ENCODE assay signal across 30 cellular contexts in the genomic region with DNA sequence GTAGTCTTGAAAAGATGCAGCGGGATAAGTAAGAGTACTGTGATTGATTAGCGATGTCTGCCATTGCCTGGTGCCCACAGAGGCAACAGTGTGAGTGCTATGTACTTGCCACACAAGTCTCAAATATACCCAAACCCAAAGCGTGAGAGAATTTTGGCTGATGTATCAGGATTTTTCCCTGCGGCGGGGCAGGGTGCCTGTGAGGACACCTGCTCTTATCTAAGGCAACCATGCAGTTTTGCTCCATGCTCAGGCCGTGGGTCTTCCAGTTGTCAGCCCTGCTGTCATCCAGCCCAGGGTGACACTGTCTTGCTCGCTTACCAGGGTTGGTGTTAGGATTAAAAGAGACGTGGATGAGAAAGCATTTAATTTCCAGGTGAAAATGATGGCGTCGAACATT.
"Had no signal": no experiment of that assay in that cellular context is flagged by ENCODE, and none has a peak within 500 bp of the region (broad histone marks: within the 10 kb centered on the region; RNA-seq: fewer than 3 reads in every experiment).

No MANE protein-coding gene starts in this region.

- ATAC-seq: left colon; left lung; lower lobe of right lung; natural killer cell; right lobe of liver; stimulated activated naive B cell treated with anti-CD40 and anti-IgM and Interleukin-4, amounts not matched to agents 10 μg/mL and 1 μg/mL and 100 μg/mL, for 72 hours; stimulated activated naive CD8-positive, alpha-beta T cell treated with anti-CD3 and anti-CD28 coated beads, Interleukin-15, Interleukin-2, amounts not matched to agents 100 U/mL and 50 U/mL, for 24 hours had no signal

- FAIRE-seq: kidney had no signal

- H3K9me3 Mint-ChIP-seq: mesothelial cell of epicardium; natural killer cell; nephron progenitor cell; neural progenitor cell; stimulated activated naive B cell treated with anti-CD40 and anti-IgM and Interleukin-4, amounts not matched to agents 10 μg/mL and 1 μg/mL and 100 μg/mL, for 72 hours had no signal

- H3K36me3 Mint-ChIP-seq: mesothelial cell of epicardium; naive B cell; natural killer cell; neural progenitor cell; stimulated activated naive B cell treated with anti-CD40 and anti-IgM and Interleukin-4, amounts not matched to agents 10 μg/mL and 1 μg/mL and 100 μg/mL, for 72 hours had no signal

- DNase-seq: kidney; left colon; left lung; lower lobe of right lung; mammary epithelial cell; mesenchymal stem cell; naive B cell; natural killer cell; nephron progenitor cell; occipital lobe; stimulated activated CD4-positive, alpha-beta T cell treated with anti-CD3 and anti-CD28 coated beads, Interleukin-12 subunit alpha, Interleukin-12 subunit beta, amount 100 ng/mL, for 4 hours; stimulated activated CD4-positive, alpha-beta T cell treated with anti-CD3 and anti-CD28 coated beads, Interleukin-15, amount 100 ng/mL, for 24 hours; stimulated activated CD4-positive, alpha-beta T cell treated with anti-CD3 and anti-CD28 coated beads, Interleukin-2, amount 100 ng/mL, for 24 hours; stimulated activated CD4-positive, alpha-beta T cell treated with anti-CD3 and anti-CD28 coated beads, Interleukin-4, amount 100 ng/mL, for 1 hour; stimulated activated naive B cell treated with anti-CD40 and anti-IgM and Interleukin-4, amounts not matched to agents 10 μg/mL and 1 μg/mL and 100 μg/mL, for 72 hours; stimulated activated naive CD8-positive, alpha-beta T cell treated with anti-CD3 and anti-CD28 coated beads, Interleukin-15, Interleukin-2, amounts not matched to agents 100 U/mL and 50 U/mL, for 24 hours; stomach; testis; thyroid gland; transverse colon; upper lobe of left lung had no signal

- H3K4me3 Mint-ChIP-seq: mesothelial cell of epicardium; naive B cell; natural killer cell; nephron progenitor cell; neural progenitor cell; stimulated activated naive B cell treated with anti-CD40 and anti-IgM and Interleukin-4, amounts not matched to agents 10 μg/mL and 1 μg/mL and 100 μg/mL, for 72 hours had no signal

- H3K27me3 ChIP-seq: neural progenitor cell, right lobe of liver, testis, thyroid gland, upper lobe of left lung, vagina had no signal

- H3K9me3 ChIP-seq: left lung, lower lobe of right lung, neutrophil, right atrium auricular region, right lobe of liver, stomach, testis, thyroid gland, transverse colon, upper lobe of left lung, vagina had no signal

- H3K27ac ChIP-seq: left lung, lower lobe of right lung, neural progenitor cell, neutrophil, parathyroid adenoma, right atrium auricular region, right lobe of liver, skin epidermis, stomach, testis, thyroid gland, transverse colon, upper lobe of left lung, vagina had no signal

- H3K27ac Mint-ChIP-seq: mesothelial cell of epicardium; naive B cell; natural killer cell; nephron progenitor cell; neural progenitor cell; progenitor cell of endocrine pancreas; stimulated activated naive B cell treated with anti-CD40 and anti-IgM and Interleukin-4, amounts not matched to agents 10 μg/mL and 1 μg/mL and 100 μg/mL, for 72 hours had no signal

- H3K36me3 ChIP-seq: left lung, lower lobe of right lung, neural progenitor cell, neutrophil, right atrium auricular region, right lobe of liver, stomach, thyroid gland, transverse colon, upper lobe of left lung, vagina had no signal

- H3K9ac ChIP-seq: neural progenitor cell, parathyroid adenoma had no signal

- H3K4me3 ChIP-seq: left lung, lower lobe of right lung, neural progenitor cell, right atrium auricular region, right lobe of liver, skin epidermis, stomach, testis, thyroid gland, transverse colon, upper lobe of left lung, vagina had no signal

- H3K4me1 Mint-ChIP-seq: naive B cell; natural killer cell; stimulated activated naive B cell treated with anti-CD40 and anti-IgM and Interleukin-4, amounts not matched to agents 10 μg/mL and 1 μg/mL and 100 μg/mL, for 72 hours had no signal

- H3K4me1 ChIP-seq: left lung, parathyroid adenoma, right atrium auricular region, right lobe of liver, stomach, testis, thyroid gland, transverse colon, vagina had no signal
